Comparison of ENCODE assay signal across 1 cellular context in genomic region chr7:150415161-150416160, GRCh38.
A peak's percentile ranks its signal among the peaks of the same experiment; 100 is the strongest.
TF ChIP-seq lines count a peak whose summit lies in the region.

No MANE protein-coding gene starts in this region.

TF ChIP-seq in HepG2, 621 proteins besides CTCF, POLR2A, EP300 and RAD21 (continued from another document):
- TF ChIP-seq ZNF646 (CRISPR knock-in tag; IDR thresholded peaks at IDR 0.05) (no peak), ZNF138 (CRISPR knock-in tag; IDR thresholded peaks at IDR 0.05; ENCODE audit: low read depth) (no peak), ZNF350 (CRISPR knock-in tag; IDR thresholded peaks at IDR 0.05; ENCODE audit: borderline replicate concordance, low read depth) (peak; percentile 89; the same call in 1 of the 2 replicates), DRAP1 (CRISPR knock-in tag; IDR thresholded peaks at IDR 0.05) (peak; percentile 51; the same call in 1 of the 2 replicates), AFF4 (CRISPR knock-in tag; IDR thresholded peaks at IDR 0.05) (no peak), ZSCAN22 (CRISPR knock-in tag; IDR thresholded peaks at IDR 0.05) (no peak), MTERF4 (CRISPR knock-in tag; IDR thresholded peaks at IDR 0.05) (no peak), ZNF44 (CRISPR knock-in tag; IDR thresholded peaks at IDR 0.05) (no peak), ELF3 (CRISPR knock-in tag; IDR thresholded peaks at IDR 0.05) (peak; percentile 54; the same call in 1 of the 2 replicates)
TF ChIP-seq in HepG2: peak in this region for 181.
